8 cellular contexts compared by ENCODE assay signal in genomic region chr1:222617367-222617951, GRCh38. TPM values are rescaled to one million over a fixed set of nuclear protein-coding genes. Genes with fewer than 3 reads are reported as not detected.
A peak's percentile ranks its signal among the peaks of the same experiment; 100 is the strongest.
DNase-seq lines count a peak whose midpoint lies in the region; ATAC-seq, FAIRE-seq and TF ChIP-seq lines count a peak whose summit lies in the region.

No MANE protein-coding gene starts in this region.

- peaks cover 0 to 5% (median 2%) of the 10 kb centered on the region in 4 experiments; a peak in 4 of 8 replicates for H3K36me3 ChIP-seq in H1 (ENCODE audit: control insufficient read depth in 2 of 4, insufficient read depth in 4 of 4, low read length in 3 of 4)

- peak in 1 of 2 experiments; percentile 75; a peak in 2 of 3 replicates for TF ChIP-seq POLR2A in H1 (IDR thresholded peaks at IDR 0.05; ENCODE audit: control extremely low read depth in 1 of 2, low read depth in 2 of 2, low read length in 2 of 2)

- H3K4me2 ChIP-seq in H1 (ENCODE audit: insufficient read depth in 1 of 2, low read depth in 2 of 2, low read length in 2 of 2): peak overlapping the region; percentile 88

- no peaks in the 10 kb centered on the region for H3K27me3 ChIP-seq in H1 (replicated peaks in 1 of 4; ENCODE audit: control insufficient read depth in 3 of 4, extremely low read depth in 1 of 4, insufficient read depth in 3 of 4, low read length in 3 of 4)

- no peak overlapping the region for H4K91ac ChIP-seq in H1 (replicated peaks; ENCODE audit: insufficient read length, low read length)

- peaks cover 28% of the 10 kb centered on the region for H3K27me3 Mint-ChIP-seq in activated CD8-positive, alpha-beta memory T cell treated with anti-CD3 and anti-CD28 coated beads, Interleukin-2, amount 10 ng/mL, durations not matched to agents 7 days and 5 days

- no peak overlapping the region for H2BK12ac ChIP-seq in H1 (ENCODE audit: low read depth, low read length)

- DNase-seq in COLO829 (ENCODE audit: low spot score) (peak; percentile 81), HTR-8/SVneo (ENCODE audit: insufficient read length, low spot score) (peak; percentile 96), NOMO-1 (lab: John Stamatoyannopoulos, UW; ENCODE audit: unreplicated experiment in 2 of 2) (peak; percentile 86), H1 (ENCODE audit: low read depth in 1 of 2, low spot score in 2 of 2) (peak; percentile 91 to 97), mesenteric fat pad (ENCODE audit: low spot score) (peak; percentile 96)
- peak; percentile 96 for DNase-seq in activated CD8-positive, alpha-beta memory T cell treated with anti-CD3 and anti-CD28 coated beads, Interleukin-2, amount 10 ng/mL, durations not matched to agents 7 days and 5 days
- peak; percentile 84 for DNase-seq in stimulated activated CD8-positive, alpha-beta memory T cell treated with anti-CD3 and anti-CD28 coated beads, Interleukin-12 subunit alpha, Interleukin-12 subunit beta, amount 100 ng/mL, for 4 hours (ENCODE audit: low read depth)

- H3K79me1 ChIP-seq in H1 (ENCODE audit: low read depth, low read length): peaks cover 6% of the 10 kb centered on the region

- peak overlapping the region; percentile 43; the same call in 1 of the 2 replicates for H3K18ac ChIP-seq in H1 (ENCODE audit: extremely low read depth, low read length)

- FAIRE-seq in HTR-8/SVneo (lab: Jason Lieb, UNC): peak; percentile 74
- peak; percentile 19 for FAIRE-seq in H1 (lab: Jason Lieb, UNC)

- H4K5ac ChIP-seq in H1 (ENCODE audit: insufficient read length, low read depth, low read length): no peak overlapping the region

- H3K4me3 ChIP-seq in H1 (ENCODE audit: extremely low read depth in 1 of 4, insufficient read depth in 2 of 4, low read depth in 3 of 4, low read length in 4 of 4): peak overlapping the region; percentile 41 to 91 (median 54)

- H4K8ac ChIP-seq in H1 (ENCODE audit: extremely low read depth, insufficient read depth, low read length): peak overlapping the region; percentile 82; the same call in 1 of the 2 replicates

- H3K4ac ChIP-seq in H1 (replicated peaks; ENCODE audit: insufficient read length, low read depth, low read length): no peak overlapping the region

- no peak overlapping the region for H3K56ac ChIP-seq in H1 (replicated peaks; ENCODE audit: insufficient read length, low read depth, low read length)

- H3K9ac ChIP-seq in H1 (replicated peaks in 1 of 4; ENCODE audit: extremely low read depth in 1 of 4, low read depth in 3 of 4, low read length in 3 of 4): peak overlapping the region in 3 of 4 experiments; percentile 55 to 75 (median 56); a peak in 6 of 7 replicates

- ATAC-seq in GM21390 (IDR thresholded peaks at IDR 0.05; ENCODE audit: unreplicated experiment): peak; percentile 84
- ATAC-seq in activated CD8-positive, alpha-beta memory T cell treated with anti-CD3 and anti-CD28 coated beads, Interleukin-2, amount 10 ng/mL, durations not matched to agents 7 days and 5 days: peak; percentile 97

- CTCF ChIA-PET in activated CD8-positive, alpha-beta memory T cell treated with anti-CD3 and anti-CD28 coated beads, Interleukin-2, amount 10 ng/mL, durations not matched to agents 7 days and 5 days (lab: Charles Lee): interaction anchor here (0.9 to 1.3 kb wide), 3 partner anchors 10 to 153 kb away, joined by 3 read pairs; no protein-coding TSS in a partner anchor
- CTCF ChIA-PET in H1 (lab: Charles Lee; ENCODE audit: partially characterized antibody): interaction anchor here (1.6 to 1.7 kb wide), 2 partner anchors 17 to 163 kb away, joined by 4 to 7 read pairs; no protein-coding TSS in a partner anchor

- no peak overlapping the region for H2BK20ac ChIP-seq in H1 (ENCODE audit: low read length)

- peaks cover 11% of the 10 kb centered on the region for H3K23me2 ChIP-seq in H1 (ENCODE audit: low read depth, low read length)

- no peak overlapping the region for H3K23ac ChIP-seq in H1 (ENCODE audit: insufficient read length)

- TF ChIP-seq EP300 in H1 (IDR thresholded peaks at IDR 0.05; ENCODE audit: borderline replicate concordance in 1 of 2, low read depth in 2 of 2, low read length in 2 of 2): no peak

- peak overlapping the region; percentile 78 for H3K4me3 Mint-ChIP-seq in activated CD8-positive, alpha-beta memory T cell treated with anti-CD3 and anti-CD28 coated beads, Interleukin-2, amount 10 ng/mL, durations not matched to agents 7 days and 5 days

- no peak overlapping the region for H2BK120ac ChIP-seq in H1 (replicated peaks; ENCODE audit: low read depth, low read length)

- H2AK5ac ChIP-seq in H1 (ENCODE audit: low read depth, low read length): no peak overlapping the region

- H2BK15ac ChIP-seq in H1 (ENCODE audit: low read length): no peak overlapping the region

- WGBS in H1 (ENCODE audit: extremely low coverage in 1 of 2, insufficient coverage in 1 of 2, insufficient read length in 1 of 2, insufficient replicate concordance in 2 of 2, low coverage in 1 of 2, low lambda C conversion rate in 2 of 2, missing lambda C conversion rate in 1 of 2), 2 experiments: 1% methylated on average over 21 of the region's 37 CpGs; no CpG with 5 or more reads in 1 of the 2 experiments

- peaks cover 32% of the 10 kb centered on the region for H3K4me1 Mint-ChIP-seq in activated CD8-positive, alpha-beta memory T cell treated with anti-CD3 and anti-CD28 coated beads, Interleukin-2, amount 10 ng/mL, durations not matched to agents 7 days and 5 days

- POLR2A ChIA-PET in H1 (lab: Charles Lee; ENCODE audit: partially characterized antibody): no interaction called here

- peaks cover 0 to 4% (median 1%) of the 10 kb centered on the region in 4 experiments; a peak in 3 of 7 replicates for H3K4me1 ChIP-seq in H1 (replicated peaks in 1 of 4; ENCODE audit: control insufficient read depth in 3 of 4, insufficient read depth in 4 of 4, low read length in 3 of 4)

- TF ChIP-seq RAD21 in H1 (IDR thresholded peaks at IDR 0.05 in 1 of 2, conservative IDR thresholded peaks at IDR 0.05 in 1 of 2; ENCODE audit: low read depth in 2 of 2, low read length in 2 of 2): no peak

- peak overlapping the region; percentile 60 for H3K27ac ChIP-seq in H1 (ENCODE audit: low read depth, low read length)

- peak overlapping the region; percentile 85 for H3K27ac Mint-ChIP-seq in activated CD8-positive, alpha-beta memory T cell treated with anti-CD3 and anti-CD28 coated beads, Interleukin-2, amount 10 ng/mL, durations not matched to agents 7 days and 5 days

- peak overlapping the region; percentile 86 for H2AFZ ChIP-seq in H1 (ENCODE audit: low read length)

- no peaks in the 10 kb centered on the region for H3K9me3 ChIP-seq in H1 (ENCODE audit: insufficient read depth in 2 of 2, low read depth in 1 of 2, low read length in 1 of 2)

- H3K14ac ChIP-seq in H1 (ENCODE audit: insufficient read length): no peak overlapping the region

- no peaks in the 10 kb centered on the region for H3K9me3 Mint-ChIP-seq in activated CD8-positive, alpha-beta memory T cell treated with anti-CD3 and anti-CD28 coated beads, Interleukin-2, amount 10 ng/mL, durations not matched to agents 7 days and 5 days (ENCODE audit: low read depth)

- peaks cover 2 to 7% of the 10 kb centered on the region in 2 experiments for H4K20me1 ChIP-seq in H1 (replicated peaks in 1 of 2; ENCODE audit: control insufficient read depth in 1 of 2, insufficient read depth in 2 of 2, low read length in 2 of 2)

- TF ChIP-seq CTCF in H1 (IDR thresholded peaks at IDR 0.05; ENCODE audit: control extremely low read depth in 1 of 3, insufficient read depth in 1 of 3, low read depth in 1 of 3, low read length in 3 of 3): no peak

- H3K79me2 ChIP-seq in H1 (ENCODE audit: control insufficient read depth in 1 of 2, insufficient read depth in 2 of 2, low read length in 2 of 2): peaks cover 0 to 32% of the 10 kb centered on the region in 2 experiments; a peak in 3 of 4 replicates

- peaks cover 5% of the 10 kb centered on the region for H3K36me3 Mint-ChIP-seq in activated CD8-positive, alpha-beta memory T cell treated with anti-CD3 and anti-CD28 coated beads, Interleukin-2, amount 10 ng/mL, durations not matched to agents 7 days and 5 days

- H2BK5ac ChIP-seq in H1 (ENCODE audit: low read depth, low read length): peak overlapping the region; percentile 49; the same call in 1 of the 2 replicates

TF ChIP-seq in H1, 55 proteins besides CTCF, POLR2A, EP300 and RAD21 (continues in another document):
- peak; percentile 78 for TF ChIP-seq CHD2 (IDR thresholded peaks at IDR 0.05; ENCODE audit: low read length)
- no peak for TF ChIP-seq GABPA (IDR thresholded peaks at IDR 0.05; ENCODE audit: borderline replicate concordance, insufficient read depth, low read length)
- TF ChIP-seq EZH2 (IDR thresholded peaks at IDR 0.05; ENCODE audit: low read depth, low read length, severe bottlenecking): no peak
- no peak for TF ChIP-seq BACH1 (IDR thresholded peaks at IDR 0.05; ENCODE audit: low read length)
- no peak for TF ChIP-seq BRCA1 (IDR thresholded peaks at IDR 0.05; ENCODE audit: low read depth, low read length)
- no peak for TF ChIP-seq SIX5 (IDR thresholded peaks at IDR 0.05; ENCODE audit: low read depth, low read length)
- TF ChIP-seq EGR1 (IDR thresholded peaks at IDR 0.05; ENCODE audit: borderline replicate concordance, low read depth, low read length): no peak

RNA-seq across cellular contexts. Expression of gene MIA3, which starts 0.4 kb away (rescaled TPM):
- 10 to 100 TPM; 50.0 to 51.8 TPM for total RNA-seq in activated CD8-positive, alpha-beta memory T cell treated with anti-CD3 and anti-CD28 coated beads, Interleukin-2, amount 10 ng/mL, durations not matched to agents 7 days and 5 days
- 67.5 and 69.0 TPM in 2 replicates for total RNA-seq in H1 (2021; fragmentation: NEBNext Ultra II Directional; extraction: Animal tissue kit (Norgen Biotek cat#: 25700))
- 105 and 120 TPM in 2 replicates for polyA plus RNA-seq in H1 (2011; rRNA removed)
- 38.2 TPM for polyA plus RNA-seq in H1 (2011; cell fraction: cytosol; rRNA removed)
- polyA plus RNA-seq in H1 (2011; cell fraction: nucleus; rRNA removed): 212 TPM
- polyA plus RNA-seq in H1 (2012, experiment 1 of 2): 36.1 to 54.9 TPM (median 44.4 TPM) in 4 replicates
- polyA plus RNA-seq in H1 (2012, experiment 2 of 2): 1.0 TPM
- polyA plus RNA-seq in H1 (2013, experiment 1 of 2): 56.9 TPM
- polyA plus RNA-seq in H1 (2013, experiment 2 of 2): 56.2 TPM
- polyA minus RNA-seq in H1 (2011; rRNA and poly(A)+ RNA removed): 75.4 and 83.1 TPM in 2 replicates
- polyA minus RNA-seq in H1 (2011; cell fraction: cytosol; rRNA and poly(A)+ RNA removed): 24.9 TPM
- polyA minus RNA-seq in H1 (2011; cell fraction: nucleus; rRNA and poly(A)+ RNA removed): 86.0 TPM
- total RNA-seq in mesenteric fat pad: 69.4 TPM

RNA-seq across cellular contexts. Expression of gene TAF1A, which starts 27.7 kb away (rescaled TPM):
- total RNA-seq in activated CD8-positive, alpha-beta memory T cell treated with anti-CD3 and anti-CD28 coated beads, Interleukin-2, amount 10 ng/mL, durations not matched to agents 7 days and 5 days: 10 to 100 TPM; 10.5 to 11.8 TPM
- 15.9 and 16.7 TPM in 2 replicates for total RNA-seq in H1 (2021; fragmentation: NEBNext Ultra II Directional; extraction: Animal tissue kit (Norgen Biotek cat#: 25700))
- polyA plus RNA-seq in H1 (2011; rRNA removed): 2.1 and 3.3 TPM in 2 replicates
- polyA plus RNA-seq in H1 (2011; cell fraction: cytosol; rRNA removed): 4.2 TPM
- 2.0 TPM for polyA plus RNA-seq in H1 (2011; cell fraction: nucleus; rRNA removed)
- 7.8 to 16.7 TPM (median 8.9 TPM) in 4 replicates for polyA plus RNA-seq in H1 (2012, experiment 1 of 2)
- polyA plus RNA-seq in H1 (2012, experiment 2 of 2): 1.5 TPM
- 6.4 TPM for polyA plus RNA-seq in H1 (2013, experiment 1 of 2)
- 6.5 TPM for polyA plus RNA-seq in H1 (2013, experiment 2 of 2)
- polyA minus RNA-seq in H1 (2011; rRNA and poly(A)+ RNA removed): 3.1 and 3.5 TPM in 2 replicates
- 8.3 TPM for polyA minus RNA-seq in H1 (2011; cell fraction: cytosol; rRNA and poly(A)+ RNA removed)
- polyA minus RNA-seq in H1 (2011; cell fraction: nucleus; rRNA and poly(A)+ RNA removed): 9.8 TPM
- 7.2 TPM for total RNA-seq in mesenteric fat pad

Comparison
In these comparisons a context has a peak if more than half of its experiments do, and no peak if none do; other contexts are left out.
1. Peak in every context shown above with its lines: DNase-seq, ATAC-seq, H3K4me3 ChIP-seq and H3K27ac ChIP-seq.